8 cellular contexts compared by ENCODE assay signal in genomic region chr2:99335911-99336779, GRCh38. TPM values are rescaled to one million over a fixed set of nuclear protein-coding genes. Genes with fewer than 3 reads are reported as not detected.
A peak's percentile ranks its signal among the peaks of the same experiment; 100 is the strongest.
DNase-seq lines count a peak whose midpoint lies in the region; ATAC-seq and TF ChIP-seq lines count a peak whose summit lies in the region.

Gene TXNDC9 (minus strand): TSS chr2:99336333. CDS start chr2:99333210, 3,123 bp downstream.

- H3K27ac ChIP-seq in angular gyrus (ENCODE audit: low read depth, low read length) (peak within 1 kb of the TSS; percentile 89), right atrium auricular region (peak within 1 kb of the TSS; percentile 93), uterus (peak within 1 kb of the TSS; percentile 86 to 92)

- intact Hi-C loops in uterus (cut with DNase I; ENCODE audit: low total_unique reads): loop anchor here (10.0 kb wide), 1 partner anchor 151 kb away; the partner anchor contains the start of genes MITD1 and MRPL30

- no peaks in the 10 kb centered on the region for H3K36me3 Mint-ChIP-seq in T-helper 17 cell (ENCODE audit: low read depth)

- H3K27ac Mint-ChIP-seq in T-helper 17 cell: no peak within 1 kb of the TSS

- TF ChIP-seq POLR2A in uterus (IDR thresholded peaks at IDR 0.05): peak; percentile 11 to 63

- H3K9me3 ChIP-seq in T-helper 17 cell (ENCODE audit: control insufficient read depth, low read length, poor library complexity, severe bottlenecking): no peaks in the 10 kb centered on the region
- no peaks in the 10 kb centered on the region for H3K9me3 ChIP-seq in right atrium auricular region
- H3K9me3 ChIP-seq in uterus: no peaks in the 10 kb centered on the region

- ATAC-seq in GM18499 (IDR thresholded peaks at IDR 0.05; ENCODE audit: insufficient read depth, unreplicated experiment) (peak; percentile 58), HG02938 (IDR thresholded peaks at IDR 0.05; ENCODE audit: unreplicated experiment) (peak; percentile 66), T-helper 17 cell (peak; percentile 82)

- H3K4me1 ChIP-seq in right atrium auricular region: peaks cover 0 to 43% of the 10 kb centered on the region in 2 donors
- peaks cover 6% of the 10 kb centered on the region in 2 donors for H3K4me1 ChIP-seq in uterus

- H3K4me3 ChIP-seq in right atrium auricular region: peak within 1 kb of the TSS; percentile 71 to 98
- peak within 1 kb of the TSS; percentile 68 to 84 for H3K4me3 ChIP-seq in uterus

- TF ChIP-seq CTCF in right atrium auricular region (IDR thresholded peaks at IDR 0.05): no peak
- TF ChIP-seq CTCF in uterus (IDR thresholded peaks at IDR 0.05): peak in 2 of 4 experiments; percentile 22 to 24

- no peaks in the 10 kb centered on the region for H3K27me3 Mint-ChIP-seq in T-helper 17 cell

- H3K4me1 Mint-ChIP-seq in T-helper 17 cell: peaks cover 18% of the 10 kb centered on the region

- peaks cover 21% of the 10 kb centered on the region for H3K36me3 ChIP-seq in right atrium auricular region
- H3K36me3 ChIP-seq in uterus: no peaks in the 10 kb centered on the region

- H3K27me3 ChIP-seq in right atrium auricular region (no peaks in the 10 kb centered on the region), uterus (no peaks in the 10 kb centered on the region)

- DNase-seq in NCI-H1694 treated with DMSO at 0.1 percent for 48 hours (lab: John Stamatoyannopoulos, UW) (peak; percentile 99), T-helper 17 cell (peak; percentile 96 to 97 (median 97)), right atrium auricular region (ENCODE audit: low spot score) (peak; percentile 98), pulmonary artery endothelial cell (ENCODE audit: low read depth, low spot score) (peak; percentile 98), uterus (peak; percentile 98 to 99)

- no peak within 1 kb of the TSS for H3K4me3 Mint-ChIP-seq in T-helper 17 cell

RNA-seq across cellular contexts. Expression of gene TXNDC9, which starts in this region (rescaled TPM):
- 10 to 100 TPM in 1 of 2 donors, 1 to 10 TPM in 1; 9.0 to 10.1 TPM for total RNA-seq in T-helper 17 cell
- total RNA-seq in right atrium auricular region: 10 to 100 TPM; 21.4 to 28.9 TPM
- total RNA-seq in pulmonary artery endothelial cell: 72.6 and 82.5 TPM in 2 replicates
- 10 to 100 TPM; 31.8 to 75.8 (median 36.2) TPM for total RNA-seq in uterus

Comparison
In these comparisons a context has a peak if more than half of its experiments do, and no peak if none do; other contexts are left out.
1. Peak in every context shown above with its lines: DNase-seq, ATAC-seq, H3K4me3 ChIP-seq and H3K27ac ChIP-seq.